In genomic region chr1:226880372-226881287, GRCh38 we compare ENCODE assay signal across 20 cellular contexts. TPM values are rescaled to one million over a fixed set of nuclear protein-coding genes. Genes with fewer than 3 reads are reported as not detected.
DNase-seq lines count a peak whose midpoint lies in the region; ATAC-seq and TF ChIP-seq lines count a peak whose summit lies in the region.
"Had no signal": no experiment of that assay in that cellular context is flagged by ENCODE, and none has a peak within 500 bp of the region (broad histone marks: within the 10 kb centered on the region; RNA-seq: fewer than 3 reads in every experiment).

No MANE protein-coding gene starts in this region.

- intact Hi-C loops in activated CD4-positive, alpha-beta T cell treated with anti-CD3 and anti-CD28 coated beads, Interleukin-2, amount 10 ng/mL, durations not matched to agents 24 days and 14 days (cut with micrococcal nuclease): loop anchor here (5.0 kb wide), 3 partner anchors 188 to 253 kb away; no protein-coding TSS in a partner anchor
- intact Hi-C loops in activated CD8-positive, alpha-beta T cell treated with anti-CD3 and anti-CD28 coated beads for 36 hours (cut with micrococcal nuclease): no loop called here
- intact Hi-C loops in posterior vena cava (cut with DNase I) (no loop called here), thyroid gland (cut with DNase I) (no loop called here)

- peak overlapping the region; percentile 95 for H3K27ac Mint-ChIP-seq in activated CD4-positive, alpha-beta T cell treated with anti-CD3 and anti-CD28 coated beads, Interleukin-2, amount 10 ng/mL, durations not matched to agents 24 days and 14 days
- peak overlapping the region; percentile 89 for H3K27ac Mint-ChIP-seq in activated CD8-positive, alpha-beta T cell treated with anti-CD3 and anti-CD28 coated beads for 36 hours

- peaks cover 19% of the 10 kb centered on the region for H3K36me3 Mint-ChIP-seq in activated CD4-positive, alpha-beta T cell treated with anti-CD3 and anti-CD28 coated beads, Interleukin-2, amount 10 ng/mL, durations not matched to agents 24 days and 14 days (ENCODE audit: low read depth)
- H3K36me3 Mint-ChIP-seq in activated CD8-positive, alpha-beta T cell treated with anti-CD3 and anti-CD28 coated beads for 36 hours (ENCODE audit: low read depth): peaks cover 3% of the 10 kb centered on the region
- H3K36me3 Mint-ChIP-seq: T-cell had no signal

- TF ChIP-seq POLR2A in thyroid gland (IDR thresholded peaks at IDR 0.05): no peak

- WGBS in thyroid gland, 2 donors: 95% methylated on average over 14 of the region's 14 CpGs

- TF ChIP-seq CTCF in activated CD8-positive, alpha-beta T cell treated with anti-CD3 and anti-CD28 coated beads for 36 hours (IDR thresholded peaks at IDR 0.05): no peak
- TF ChIP-seq CTCF in MM.1S (IDR thresholded peaks at IDR 0.05; ENCODE audit: low read length): no peak
- no peak for TF ChIP-seq CTCF in thyroid gland (IDR thresholded peaks at IDR 0.05)

- H3K4me1 Mint-ChIP-seq in activated CD4-positive, alpha-beta T cell treated with anti-CD3 and anti-CD28 coated beads, Interleukin-2, amount 10 ng/mL, durations not matched to agents 24 days and 14 days: peaks cover 44% of the 10 kb centered on the region
- H3K4me1 Mint-ChIP-seq in activated CD8-positive, alpha-beta T cell treated with anti-CD3 and anti-CD28 coated beads for 36 hours (ENCODE audit: low read depth): peaks cover 44% of the 10 kb centered on the region

- H3K9me3 ChIP-seq in BLaER1 treated with 17β-estradiol and CSF1 and Interleukin-3, amounts not matched to agents 10 nM and 100 nM (replicated peaks in 1 of 11): no peaks in the 10 kb centered on the region
- no peaks in the 10 kb centered on the region for H3K9me3 ChIP-seq in MM.1S (replicated peaks; ENCODE audit: insufficient read depth, low read length)
- no peaks in the 10 kb centered on the region for H3K9me3 ChIP-seq in thyroid gland
- H3K9me3 ChIP-seq: mucosa of descending colon had no signal

- H3K4me3 ChIP-seq in BLaER1 treated with 17β-estradiol and CSF1 and Interleukin-3, amounts not matched to agents 10 nM and 100 nM: no peak overlapping the region
- no peak overlapping the region for H3K4me3 ChIP-seq in MM.1S (ENCODE audit: low read length)
- no peak overlapping the region for H3K4me3 ChIP-seq in thyroid gland (replicated peaks in 1 of 3)
- H3K4me3 ChIP-seq: cardiac muscle cell, mucosa of descending colon, skin epidermis had no signal

- H3K4me3 Mint-ChIP-seq in activated CD4-positive, alpha-beta T cell treated with anti-CD3 and anti-CD28 coated beads, Interleukin-2, amount 10 ng/mL, durations not matched to agents 24 days and 14 days: no peak overlapping the region
- H3K4me3 Mint-ChIP-seq in activated CD8-positive, alpha-beta T cell treated with anti-CD3 and anti-CD28 coated beads for 36 hours: no peak overlapping the region
- H3K4me3 Mint-ChIP-seq: activated CD4-positive, alpha-beta memory T cell treated with anti-CD3 and anti-CD28 coated beads, Interleukin-2, amount 10 ng/mL, durations not matched to agents 7 days and 5 days had no signal

- H3K9me2 ChIP-seq in MM.1S (replicated peaks; ENCODE audit: insufficient read depth, low read length): no peaks in the 10 kb centered on the region

- POLR2A ChIA-PET in activated CD8-positive, alpha-beta T cell treated with anti-CD3 and anti-CD28 coated beads for 36 hours (lab: Charles Lee): interaction anchor here (1.2 to 2.4 kb wide), 2 partner anchors 9 to 59 kb away, joined by 3 to 9 read pairs; partner anchors contain the start of gene COQ8A

- no peak overlapping the region for H2AFZ ChIP-seq in MM.1S (ENCODE audit: low read length)

- H3K79me2 ChIP-seq in MM.1S (ENCODE audit: low read length): no peaks in the 10 kb centered on the region

- CTCF ChIA-PET in activated CD8-positive, alpha-beta T cell treated with anti-CD3 and anti-CD28 coated beads for 36 hours (lab: Charles Lee): no interaction called here

- H3K27me3 ChIP-seq in BLaER1 treated with 17β-estradiol and CSF1 and Interleukin-3, amounts not matched to agents 10 nM and 100 nM: no peaks in the 10 kb centered on the region
- H3K27me3 ChIP-seq in MM.1S (replicated peaks; ENCODE audit: insufficient read depth, low read length) (no peaks in the 10 kb centered on the region), thyroid gland (no peaks in the 10 kb centered on the region)
- H3K27me3 ChIP-seq: cardiac muscle cell had no signal

- H3K4me1 ChIP-seq in BLaER1 treated with 17β-estradiol and CSF1 and Interleukin-3, amounts not matched to agents 10 nM and 100 nM: peaks cover 44 to 56% (median 54%) of the 10 kb centered on the region in 10 experiments
- peaks cover 43% of the 10 kb centered on the region for H3K4me1 ChIP-seq in MM.1S (ENCODE audit: low read length)
- H3K4me1 ChIP-seq in thyroid gland: peaks cover 7 to 22% of the 10 kb centered on the region in 2 donors

- H3K9ac ChIP-seq in BLaER1 treated with 17β-estradiol and CSF1 and Interleukin-3, amounts not matched to agents 10 nM and 100 nM: no peak overlapping the region
- H3K9ac ChIP-seq in MM.1S (ENCODE audit: low read length): no peak overlapping the region

- H3K27me3 Mint-ChIP-seq in activated CD4-positive, alpha-beta T cell treated with anti-CD3 and anti-CD28 coated beads, Interleukin-2, amount 10 ng/mL, durations not matched to agents 24 days and 14 days: no peaks in the 10 kb centered on the region
- no peaks in the 10 kb centered on the region for H3K27me3 Mint-ChIP-seq in activated CD8-positive, alpha-beta T cell treated with anti-CD3 and anti-CD28 coated beads for 36 hours
- H3K27me3 Mint-ChIP-seq: activated CD4-positive, alpha-beta memory T cell treated with anti-CD3 and anti-CD28 coated beads, Interleukin-2, amount 10 ng/mL, durations not matched to agents 7 days and 5 days; T-cell had no signal

- no peaks in the 10 kb centered on the region for H3K9me3 Mint-ChIP-seq in activated CD4-positive, alpha-beta T cell treated with anti-CD3 and anti-CD28 coated beads, Interleukin-2, amount 10 ng/mL, durations not matched to agents 24 days and 14 days
- no peaks in the 10 kb centered on the region for H3K9me3 Mint-ChIP-seq in activated CD8-positive, alpha-beta T cell treated with anti-CD3 and anti-CD28 coated beads for 36 hours
- H3K9me3 Mint-ChIP-seq: activated CD4-positive, alpha-beta memory T cell treated with anti-CD3 and anti-CD28 coated beads, Interleukin-2, amount 10 ng/mL, durations not matched to agents 7 days and 5 days; T-cell had no signal

- no peak for DNase-seq in activated CD4-positive, alpha-beta T cell treated with anti-CD3 and anti-CD28 coated beads, Interleukin-2, amount 10 ng/mL, durations not matched to agents 24 days and 14 days
- no peak for DNase-seq in activated CD4-positive, alpha-beta T cell treated with anti-CD3 and anti-CD28 coated beads, Interleukin-2, amount 50 U/mL, for 4 hours
- DNase-seq in activated CD8-positive, alpha-beta T cell treated with anti-CD3 and anti-CD28 coated beads for 36 hours: no peak
- peak; percentile 52 for DNase-seq in posterior vena cava (ENCODE audit: low spot score)
- DNase-seq in T1000 (lab: John Stamatoyannopoulos, UW): no peak
- DNase-seq in MM.1S: no peak
- DNase-seq in thyroid gland: no peak
- DNase-seq: activated CD4-positive, alpha-beta memory T cell treated with anti-CD3 and anti-CD28 coated beads, Interleukin-2, amount 10 ng/mL, durations not matched to agents 7 days and 5 days; C1 segment of cervical spinal cord; GOT3; KBM-7; left ventricle myocardium superior; mucosa of descending colon; NCI-H1694; NCI-H748 treated with DMSO at 0.1 percent for 48 hours; SHP77; T-cell had no signal

- no peak for ATAC-seq in activated CD8-positive, alpha-beta T cell treated with anti-CD3 and anti-CD28 coated beads for 36 hours
- ATAC-seq: left ventricle myocardium superior, mucosa of descending colon, T-cell had no signal

- peaks cover 0 to 33% (median 0%) of the 10 kb centered on the region in 11 experiments; a peak in 2 of 22 replicates for H3K36me3 ChIP-seq in BLaER1 treated with 17β-estradiol and CSF1 and Interleukin-3, amounts not matched to agents 10 nM and 100 nM
- H3K36me3 ChIP-seq in MM.1S (replicated peaks; ENCODE audit: insufficient read depth, low read length) (no peaks in the 10 kb centered on the region), thyroid gland (no peaks in the 10 kb centered on the region)
- H3K36me3 ChIP-seq: cardiac muscle cell had no signal

- no peak overlapping the region for H3K27ac ChIP-seq in BLaER1 treated with 17β-estradiol and CSF1 and Interleukin-3, amounts not matched to agents 10 nM and 100 nM
- H3K27ac ChIP-seq in MM.1S (ENCODE audit: low read length): no peak overlapping the region
- no peak overlapping the region for H3K27ac ChIP-seq in thyroid gland
- H3K27ac ChIP-seq: cardiac muscle cell, skin epidermis had no signal

- peak overlapping the region in 9 of 11 experiments; percentile 66 to 92 (median 81); a peak in 14 of 22 replicates for H3K4me2 ChIP-seq in BLaER1 treated with 17β-estradiol and CSF1 and Interleukin-3, amounts not matched to agents 10 nM and 100 nM
- no peak overlapping the region for H3K4me2 ChIP-seq in MM.1S (ENCODE audit: low read depth, low read length)

- H3F3A ChIP-seq in MM.1S (ENCODE audit: insufficient read depth, low read length): peaks cover 35% of the 10 kb centered on the region

- no peaks in the 10 kb centered on the region; a peak in 2 of 22 replicates for H4K20me1 ChIP-seq in BLaER1 treated with 17β-estradiol and CSF1 and Interleukin-3, amounts not matched to agents 10 nM and 100 nM
- no peaks in the 10 kb centered on the region for H4K20me1 ChIP-seq in MM.1S (ENCODE audit: insufficient read depth, low read length)

RNA-seq across cellular contexts. Expression of gene PSEN2, which starts 10.2 kb away (rescaled TPM):
- total RNA-seq in activated CD4-positive, alpha-beta T cell treated with anti-CD3 and anti-CD28 coated beads, Interleukin-2, amount 10 ng/mL, durations not matched to agents 24 days and 14 days: 10.4 and 10.7 TPM in 2 replicates
- total RNA-seq in activated CD8-positive, alpha-beta T cell treated with anti-CD3 and anti-CD28 coated beads for 36 hours: 1 to 10 TPM; 2.5 to 6.2 TPM
- total RNA-seq in posterior vena cava: 10 to 100 TPM; 22.0 to 24.3 TPM
- total RNA-seq in thyroid gland: 10 to 100 TPM; 22.0 to 31.0 (median 24.6) TPM

RNA-seq across cellular contexts. Expression of gene COQ8A, which starts 59.5 kb away (rescaled TPM):
- total RNA-seq in activated CD4-positive, alpha-beta T cell treated with anti-CD3 and anti-CD28 coated beads, Interleukin-2, amount 10 ng/mL, durations not matched to agents 24 days and 14 days: 27.0 and 35.3 TPM in 2 replicates
- 10 to 100 TPM; 25.3 to 27.2 TPM for total RNA-seq in activated CD8-positive, alpha-beta T cell treated with anti-CD3 and anti-CD28 coated beads for 36 hours
- total RNA-seq in posterior vena cava (10 to 100 TPM; 15.4 to 21.1 TPM), thyroid gland (10 to 100 TPM; 25.1 to 35.9 (median 30.1) TPM)
